ENCODE assay signal across 23 cellular contexts in genomic region chr12:40557980-40558379, GRCh38.
"Had no signal": no experiment of that assay in that cellular context is flagged by ENCODE, and none has a peak within 500 bp of the region (broad histone marks: within the 10 kb centered on the region; RNA-seq: fewer than 3 reads in every experiment).

No MANE protein-coding gene starts in this region.

- FAIRE-seq: HTR-8/SVneo, RCC 7860 had no signal

- DNase-seq: Karpas-422, KG1, MG63, NCI-H1092, NCI-H1105 treated with DMSO at 0.1 percent for 48 hours, NCI-H1417 treated with DMSO at 0.1 percent for 48 hours, NCI-H146, NCI-H1694 treated with DMSO at 0.1 percent for 48 hours, NCI-H1930, NCI-H2081, NCI-H2107, NCI-H2227 treated with DMSO at 0.1 percent for 48 hours, NCI-H446, NCI-H510A, NCI-H526, Right ventricle myocardium superior, RPMI8226, SIG-M5 had no signal

- H3K4me3 ChIP-seq: MG63, SJSA1, SK-N-MC had no signal

- H3K36me3 ChIP-seq: MG63, SJSA1 had no signal

- H3K9me3 ChIP-seq: MG63, SJSA1 had no signal

- H3K4me1 ChIP-seq: SJSA1 had no signal

- H3K27ac ChIP-seq: HL-60, SJSA1, SK-N-MC had no signal

- H3K27me3 ChIP-seq: MG63, SJSA1 had no signal
